ENCODE assay signal across 12 cellular contexts in genomic region chr21:33244781-33245105, GRCh38. TPM values are rescaled to one million over a fixed set of nuclear protein-coding genes. Genes with fewer than 3 reads are reported as not detected.
DNase-seq lines count a peak whose midpoint lies in the region; ATAC-seq and TF ChIP-seq lines count a peak whose summit lies in the region.
"Had no signal": no experiment of that assay in that cellular context is flagged by ENCODE, and none has a peak within 500 bp of the region (broad histone marks: within the 10 kb centered on the region; RNA-seq: fewer than 3 reads in every experiment).

No MANE protein-coding gene starts in this region.

- CTCF ChIA-PET in activated CD4-positive, alpha-beta T cell treated with anti-CD3 and anti-CD28 coated beads, Interleukin-2, amount 10 ng/mL, durations not matched to agents 7 days and 5 days (lab: Charles Lee): interaction anchor here (1.2 kb wide), 1 partner anchor 12 kb away, joined by 3 read pairs; no protein-coding TSS in a partner anchor

- H3K36me3 Mint-ChIP-seq in activated CD4-positive, alpha-beta T cell treated with anti-CD3 and anti-CD28 coated beads, Interleukin-2, amount 10 ng/mL, durations not matched to agents 7 days and 5 days (ENCODE audit: low read depth): peaks cover 74% of the 10 kb centered on the region
- peaks cover 74% of the 10 kb centered on the region for H3K36me3 Mint-ChIP-seq in activated naive CD8-positive, alpha-beta T cell treated with anti-CD3 and anti-CD28 coated beads, Interleukin-2, amount 10 ng/mL, durations not matched to agents 7 days and 5 days

- H3K27ac ChIP-seq in spleen (peak overlapping the region in 7 of 8 donors; percentile 42 to 78 (median 69)), aorta (ENCODE audit: low read depth in 1 of 2, low read length in 2 of 2) (no peak overlapping the region), thyroid gland (no peak overlapping the region)

- no peaks in the 10 kb centered on the region for H3K27me3 Mint-ChIP-seq in activated CD4-positive, alpha-beta T cell treated with anti-CD3 and anti-CD28 coated beads, Interleukin-2, amount 10 ng/mL, durations not matched to agents 7 days and 5 days
- no peaks in the 10 kb centered on the region for H3K27me3 Mint-ChIP-seq in activated naive CD8-positive, alpha-beta T cell treated with anti-CD3 and anti-CD28 coated beads, Interleukin-2, amount 10 ng/mL, durations not matched to agents 7 days and 5 days

- no peaks in the 10 kb centered on the region for H3K9me3 ChIP-seq in spleen
- no peaks in the 10 kb centered on the region for H3K9me3 ChIP-seq in aorta (ENCODE audit: control insufficient read depth, low read length)
- no peaks in the 10 kb centered on the region for H3K9me3 ChIP-seq in thyroid gland
- H3K9me3 ChIP-seq: adrenal gland, esophagus squamous epithelium, tibial nerve had no signal

- intact Hi-C loops in spleen (cut with DNase I; ENCODE audit: low total_unique reads): no loop called here
- intact Hi-C loops in aorta (cut with DNase I): no loop called here
- intact Hi-C loops in thyroid gland (cut with DNase I): no loop called here

- TF ChIP-seq POLR2A in spleen (IDR thresholded peaks at IDR 0.05) (no peak), thyroid gland (IDR thresholded peaks at IDR 0.05) (no peak)

- H3K36me3 ChIP-seq in spleen (peaks cover 3 to 80% (median 57%) of the 10 kb centered on the region in 6 donors), aorta (ENCODE audit: control insufficient read depth in 1 of 2, insufficient read depth in 2 of 2, low read length in 1 of 2) (peaks cover 0 to 11% of the 10 kb centered on the region in 2 donors), thyroid gland (peaks cover 11 to 21% of the 10 kb centered on the region in 2 donors)

- POLR2A ChIA-PET in activated CD4-positive, alpha-beta T cell treated with anti-CD3 and anti-CD28 coated beads, Interleukin-2, amount 10 ng/mL, durations not matched to agents 7 days and 5 days (lab: Charles Lee): no interaction called here
- POLR2A ChIA-PET in activated naive CD8-positive, alpha-beta T cell treated with anti-CD3 and anti-CD28 coated beads, Interleukin-2, amount 10 ng/mL, durations not matched to agents 7 days and 5 days (lab: Charles Lee): interaction anchor here (0.9 to 1.2 kb wide), 2 partner anchors 8 to 22 kb away, joined by 3 read pairs; no protein-coding TSS in a partner anchor

- ATAC-seq in activated naive CD8-positive, alpha-beta T cell treated with anti-CD3 and anti-CD28 coated beads, Interleukin-2, amount 10 ng/mL, durations not matched to agents 7 days and 5 days (ENCODE audit: low read depth): no peak
- ATAC-seq in HG03342 (IDR thresholded peaks at IDR 0.05; ENCODE audit: unreplicated experiment) (no peak), aorta (ENCODE audit: low FRiP score) (no peak)

- H3K4me3 ChIP-seq in spleen: no peak overlapping the region
- H3K4me3 ChIP-seq in aorta (ENCODE audit: low read length in 2 of 2): no peak overlapping the region
- no peak overlapping the region for H3K4me3 ChIP-seq in thyroid gland (replicated peaks in 1 of 3)
- H3K4me3 ChIP-seq: adrenal gland, coronary artery, esophagus squamous epithelium, tibial nerve had no signal

- no peak for DNase-seq in activated CD4-positive, alpha-beta T cell treated with anti-CD3 and anti-CD28 coated beads, Interleukin-2, amount 10 ng/mL, durations not matched to agents 7 days and 5 days
- DNase-seq in activated CD4-positive, alpha-beta T cell treated with anti-CD3 and anti-CD28 coated beads for 4 hours: no peak
- DNase-seq in MV-4-11 (lab: John Stamatoyannopoulos, UW) (peak; percentile 72), spleen (no peak), aorta (no peak), thyroid gland (no peak)
- no peak for DNase-seq in activated naive CD8-positive, alpha-beta T cell treated with anti-CD3 and anti-CD28 coated beads, Interleukin-2, amount 10 ng/mL, durations not matched to agents 7 days and 5 days
- DNase-seq: adrenal gland, esophagus squamous epithelium had no signal

- H3K4me1 Mint-ChIP-seq in activated CD4-positive, alpha-beta T cell treated with anti-CD3 and anti-CD28 coated beads, Interleukin-2, amount 10 ng/mL, durations not matched to agents 7 days and 5 days: peaks cover 85% of the 10 kb centered on the region
- H3K4me1 Mint-ChIP-seq in activated naive CD8-positive, alpha-beta T cell treated with anti-CD3 and anti-CD28 coated beads, Interleukin-2, amount 10 ng/mL, durations not matched to agents 7 days and 5 days: peaks cover 79% of the 10 kb centered on the region

- TF ChIP-seq CTCF in spleen (IDR thresholded peaks at IDR 0.05 in 8 of 11, conservative IDR thresholded peaks at IDR 0.05 in 3 of 11) (no peak), thyroid gland (IDR thresholded peaks at IDR 0.05) (no peak)

- 46 to 73% (median 58%) methylated on average over 2 of the region's 2 CpGs for WGBS in spleen, 5 donors
- 93 to 94% methylated on average over 2 of the region's 2 CpGs for WGBS in aorta, 2 donors
- WGBS in thyroid gland, 2 donors: 92 to 95% methylated on average over 2 of the region's 2 CpGs

- H3K4me3 Mint-ChIP-seq in activated CD4-positive, alpha-beta T cell treated with anti-CD3 and anti-CD28 coated beads, Interleukin-2, amount 10 ng/mL, durations not matched to agents 7 days and 5 days: no peak overlapping the region
- H3K4me3 Mint-ChIP-seq in activated naive CD8-positive, alpha-beta T cell treated with anti-CD3 and anti-CD28 coated beads, Interleukin-2, amount 10 ng/mL, durations not matched to agents 7 days and 5 days: peak overlapping the region; percentile 80

- H3K4me1 ChIP-seq in spleen: peaks cover 0 to 88% (median 43%) of the 10 kb centered on the region in 6 donors
- no peaks in the 10 kb centered on the region for H3K4me1 ChIP-seq in aorta (ENCODE audit: control insufficient read depth in 1 of 2, insufficient read depth in 2 of 2, low read length in 2 of 2)
- H3K4me1 ChIP-seq in thyroid gland: no peaks in the 10 kb centered on the region

- H3K27ac Mint-ChIP-seq in activated CD4-positive, alpha-beta T cell treated with anti-CD3 and anti-CD28 coated beads, Interleukin-2, amount 10 ng/mL, durations not matched to agents 7 days and 5 days: peak overlapping the region; percentile 87
- peak overlapping the region; percentile 96 for H3K27ac Mint-ChIP-seq in activated naive CD8-positive, alpha-beta T cell treated with anti-CD3 and anti-CD28 coated beads, Interleukin-2, amount 10 ng/mL, durations not matched to agents 7 days and 5 days

- no peaks in the 10 kb centered on the region for H3K27me3 ChIP-seq in spleen (replicated peaks in 1 of 7)
- no peaks in the 10 kb centered on the region for H3K27me3 ChIP-seq in aorta (ENCODE audit: control insufficient read depth in 1 of 2, insufficient read depth in 2 of 2, low read length in 1 of 2)
- no peaks in the 10 kb centered on the region for H3K27me3 ChIP-seq in thyroid gland
- H3K27me3 ChIP-seq: adrenal gland, esophagus squamous epithelium, tibial nerve had no signal

- peaks cover 3% of the 10 kb centered on the region for H3K9me3 Mint-ChIP-seq in activated CD4-positive, alpha-beta T cell treated with anti-CD3 and anti-CD28 coated beads, Interleukin-2, amount 10 ng/mL, durations not matched to agents 7 days and 5 days
- H3K9me3 Mint-ChIP-seq in activated naive CD8-positive, alpha-beta T cell treated with anti-CD3 and anti-CD28 coated beads, Interleukin-2, amount 10 ng/mL, durations not matched to agents 7 days and 5 days: no peaks in the 10 kb centered on the region

RNA-seq across cellular contexts. Expression of gene IFNAR2, which starts 15.0 kb away (rescaled TPM):
- 10 to 100 TPM; 55.5 to 64.4 TPM for total RNA-seq in activated CD4-positive, alpha-beta T cell treated with anti-CD3 and anti-CD28 coated beads, Interleukin-2, amount 10 ng/mL, durations not matched to agents 7 days and 5 days
- 10 to 100 TPM; 68.3 to 77.6 TPM for total RNA-seq in activated naive CD8-positive, alpha-beta T cell treated with anti-CD3 and anti-CD28 coated beads, Interleukin-2, amount 10 ng/mL, durations not matched to agents 7 days and 5 days
- total RNA-seq in spleen (100 to 1,000 TPM in 2 of 7 donors, 10 to 100 TPM in 5; 54.7 to 124 (median 86.8) TPM), aorta (10 to 100 TPM; 33.0 to 45.1 TPM), thyroid gland (10 to 100 TPM in 1 of 4 donors, 1 to 10 TPM in 3; 6.6 to 11.0 (median 7.8) TPM)
- polyA plus RNA-seq in spleen (10 to 100 TPM; 20.4 to 22.3 (median 22.0) TPM), aorta (10 to 100 TPM; 16.8 to 23.1 TPM)

RNA-seq across cellular contexts. Expression of gene IL10RB, which starts 21.4 kb away (rescaled TPM):
- 10 to 100 TPM; 41.0 to 42.9 TPM for total RNA-seq in activated CD4-positive, alpha-beta T cell treated with anti-CD3 and anti-CD28 coated beads, Interleukin-2, amount 10 ng/mL, durations not matched to agents 7 days and 5 days
- total RNA-seq in activated naive CD8-positive, alpha-beta T cell treated with anti-CD3 and anti-CD28 coated beads, Interleukin-2, amount 10 ng/mL, durations not matched to agents 7 days and 5 days: 10 to 100 TPM; 40.6 to 44.1 TPM
- total RNA-seq in spleen (10 to 100 TPM; 44.1 to 89.7 (median 60.7) TPM), aorta (10 to 100 TPM; 19.4 to 28.4 TPM), thyroid gland (10 to 100 TPM; 20.5 to 53.1 (median 21.4) TPM)
- polyA plus RNA-seq in spleen (10 to 100 TPM; 25.4 to 29.6 (median 29.3) TPM), aorta (10 to 100 TPM; 11.6 to 16.2 TPM)

Comparison
In these comparisons a context has a peak if more than half of its experiments do, and no peak if none do; other contexts are left out.
1. H3K27ac ChIP-seq: peak in spleen (7 of 8); none in aorta (0 of 2) and thyroid gland (0 of 3).